16 cellular contexts compared by ENCODE assay signal in the genomic region with DNA sequence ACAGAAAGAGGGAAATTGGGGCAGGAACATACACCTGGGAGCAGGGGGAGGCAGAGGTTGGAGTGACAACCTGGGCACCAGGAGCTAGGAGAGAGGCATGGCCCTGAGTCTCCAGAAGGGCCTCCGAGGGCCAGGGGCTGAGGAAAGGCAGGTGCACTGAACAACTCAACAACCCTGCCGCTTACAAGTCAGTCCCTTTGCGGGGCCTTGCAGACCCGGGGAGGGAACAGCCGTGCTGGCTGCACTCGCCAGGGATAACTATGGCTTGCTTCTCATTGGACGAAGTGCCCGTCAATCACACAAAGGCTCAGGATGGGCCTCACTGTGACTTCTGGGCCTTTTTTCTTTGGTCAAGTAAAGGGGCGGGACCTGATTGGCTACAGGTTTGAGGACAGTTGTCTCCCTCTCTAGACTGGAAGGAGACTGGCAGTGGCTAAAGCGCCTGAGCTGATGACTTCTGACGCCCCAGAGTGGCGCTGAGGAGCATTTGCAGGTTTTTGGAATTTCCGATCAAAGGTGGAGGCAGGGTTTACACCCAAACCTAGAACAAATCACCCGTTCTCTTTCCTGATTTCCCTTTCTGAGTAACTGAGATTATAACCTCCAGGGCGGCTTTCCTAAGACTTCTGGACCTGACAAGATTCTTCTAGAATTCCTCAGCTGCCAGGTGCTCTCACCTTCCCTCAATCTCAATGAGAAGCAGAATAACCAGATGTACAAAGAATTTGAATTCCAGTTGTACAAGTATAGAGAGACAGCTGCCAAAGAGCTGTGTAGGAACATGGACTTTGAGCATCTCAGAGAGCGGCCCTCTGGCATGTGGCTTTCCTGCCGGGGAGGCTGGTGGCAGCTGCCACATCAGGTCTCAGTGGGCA. TPM values are rescaled to one million over a fixed set of nuclear protein-coding genes. Genes with fewer than 3 reads are reported as not detected.
DNase-seq lines count a peak whose midpoint lies in the region; ATAC-seq, FAIRE-seq and TF ChIP-seq lines count a peak whose summit lies in the region.
"Had no signal": no experiment of that assay in that cellular context is flagged by ENCODE, and none has a peak within 500 bp of the region (broad histone marks: within the 10 kb centered on the region; RNA-seq: fewer than 3 reads in every experiment).

No MANE protein-coding gene starts in this region.

- peak overlapping the region; percentile 47 for H2BK120ac ChIP-seq in H1 (replicated peaks; ENCODE audit: low read depth, low read length)

- H3K27ac ChIP-seq in HEK293 (ENCODE audit: extremely low read depth, low read depth, low read length) (no peak overlapping the region), OCI-LY1 (ENCODE audit: low read depth, low read length, poor library complexity, severe bottlenecking) (no peak overlapping the region), H1 (ENCODE audit: low read depth, low read length) (no peak overlapping the region)
- H3K27ac ChIP-seq: coronary artery had no signal

- H3K27me3 ChIP-seq in OCI-LY1 (ENCODE audit: insufficient read depth, low read length) (no peaks in the 10 kb centered on the region; the same call in 1 of the 2 replicates), H1 (replicated peaks in 1 of 4; ENCODE audit: control insufficient read depth in 3 of 4, extremely low read depth in 1 of 4, insufficient read depth in 3 of 4, low read length in 3 of 4) (no peaks in the 10 kb centered on the region)

- no peaks in the 10 kb centered on the region for H3K9me3 ChIP-seq in HEK293 (ENCODE audit: control insufficient read depth, insufficient read depth, low read depth, low read length)
- H3K9me3 ChIP-seq in OCI-LY1 (ENCODE audit: low read length) = no peaks in the 10 kb centered on the region
- peaks cover 11 to 17% of the 10 kb centered on the region in 2 experiments for H3K9me3 ChIP-seq in H1 (ENCODE audit: insufficient read depth in 2 of 2, low read depth in 1 of 2, low read length in 1 of 2)
- no peaks in the 10 kb centered on the region for H3K9me3 ChIP-seq in mucosa of descending colon

- no peak overlapping the region; the same call in 1 of the 2 replicates for H2BK12ac ChIP-seq in H1 (ENCODE audit: low read depth, low read length)

- H3K79me2 ChIP-seq in OCI-LY1 (ENCODE audit: insufficient read depth, low read length) = no peaks in the 10 kb centered on the region
- H3K79me2 ChIP-seq in H1 (ENCODE audit: control insufficient read depth in 1 of 2, insufficient read depth in 2 of 2, low read length in 2 of 2) = no peaks in the 10 kb centered on the region

- WGBS in H1 (ENCODE audit: extremely low coverage in 1 of 2, insufficient coverage in 1 of 2, insufficient read length in 1 of 2, insufficient replicate concordance in 2 of 2, low coverage in 1 of 2, low lambda C conversion rate in 2 of 2, missing lambda C conversion rate in 1 of 2), 2 experiments = 54% methylated on average over 17 of the region's 17 CpGs; no CpG with 5 or more reads in 1 of the 2 experiments

- FAIRE-seq in H1 (lab: Jason Lieb, UNC) = no peak

- no peak overlapping the region for H3K56ac ChIP-seq in H1 (replicated peaks; ENCODE audit: insufficient read length, low read depth, low read length)

- no peak overlapping the region for H2BK15ac ChIP-seq in H1 (ENCODE audit: low read length)

- no peak overlapping the region for H3K9ac ChIP-seq in OCI-LY1 (ENCODE audit: low read length)
- no peak overlapping the region for H3K9ac ChIP-seq in H1 (replicated peaks in 1 of 4; ENCODE audit: extremely low read depth in 1 of 4, low read depth in 3 of 4, low read length in 3 of 4)

- DNase-seq in H1 (ENCODE audit: low read depth in 1 of 2, low spot score in 2 of 2) (peak; percentile 51 to 80), mucosa of descending colon (no peak), T-helper 2 cell (no peak), RKO (ENCODE audit: low spot score) (no peak)
- DNase-seq: activated CD4-positive, alpha-beta T cell treated with anti-CD3 and anti-CD28 coated beads, Interleukin-2, amount 50 U/mL, for 48 hours; MM.1S; NCI-H510A treated with DMSO at 0.1 percent for 48 hours; stimulated activated CD4-positive, alpha-beta T cell treated with anti-CD3 and anti-CD28 coated beads, Interleukin-4, amount 100 ng/mL, for 24 hours had no signal

- ATAC-seq in mucosa of descending colon (peak; percentile 51), GM19395 (IDR thresholded peaks at IDR 0.05; ENCODE audit: unreplicated experiment) (no peak), GM18517 (IDR thresholded peaks at IDR 0.05; ENCODE audit: unreplicated experiment) (no peak)
- ATAC-seq: T-cell had no signal

- TF ChIP-seq CTCF in HEK293 (tag by site-specific recombination; IDR thresholded peaks at IDR 0.05) (no peak), OCI-LY1 (IDR thresholded peaks at IDR 0.05; ENCODE audit: low read length) (peak; percentile 27; the same call in 1 of the 2 replicates), H1 (IDR thresholded peaks at IDR 0.05; ENCODE audit: control extremely low read depth in 1 of 3, insufficient read depth in 1 of 3, low read depth in 1 of 3, low read length in 3 of 3) (peak; percentile 48 to 84 (median 57)), mucosa of descending colon (IDR thresholded peaks at IDR 0.05) (no peak)

- peak; percentile 55 to 68 for TF ChIP-seq RAD21 in H1 (IDR thresholded peaks at IDR 0.05 in 1 of 2, conservative IDR thresholded peaks at IDR 0.05 in 1 of 2; ENCODE audit: low read depth in 2 of 2, low read length in 2 of 2)

- no peak overlapping the region for H2AK5ac ChIP-seq in H1 (ENCODE audit: low read depth, low read length)

- H3K79me1 ChIP-seq in H1 (ENCODE audit: low read depth, low read length) = no peaks in the 10 kb centered on the region

- H3K18ac ChIP-seq in H1 (ENCODE audit: extremely low read depth, low read length) = peak overlapping the region; percentile 32; the same call in 1 of the 2 replicates

- H3K14ac ChIP-seq in H1 (ENCODE audit: insufficient read length) = no peak overlapping the region

- intact Hi-C loops in mucosa of descending colon (cut with DNase I, micrococcal nuclease) = no loop called here

- TF ChIP-seq EP300 in H1 (IDR thresholded peaks at IDR 0.05; ENCODE audit: borderline replicate concordance in 1 of 2, low read depth in 2 of 2, low read length in 2 of 2) = no peak

- no peak overlapping the region for H4K5ac ChIP-seq in H1 (ENCODE audit: insufficient read length, low read depth, low read length)

- H4K20me1 ChIP-seq in OCI-LY1 (ENCODE audit: insufficient read depth, low read length) = no peaks in the 10 kb centered on the region
- H4K20me1 ChIP-seq in H1 (replicated peaks in 1 of 2; ENCODE audit: control insufficient read depth in 1 of 2, insufficient read depth in 2 of 2, low read length in 2 of 2) = no peaks in the 10 kb centered on the region

- H3F3A ChIP-seq in OCI-LY1 (ENCODE audit: insufficient read depth, low read length) = no peaks in the 10 kb centered on the region

- no peak overlapping the region for H2BK20ac ChIP-seq in H1 (ENCODE audit: low read length)

- H3K4me1 ChIP-seq in HEK293 (ENCODE audit: control insufficient read depth, insufficient read depth, low read length) (0 out of 2 replicates have a peak, but pooled peaks cover 3% of the 10 kb centered on the region), OCI-LY1 (ENCODE audit: insufficient read depth, low read length, severe bottlenecking) (no peaks in the 10 kb centered on the region), H1 (replicated peaks in 1 of 4; ENCODE audit: control insufficient read depth in 3 of 4, insufficient read depth in 4 of 4, low read length in 3 of 4) (peaks cover 0 to 4% (median 1%) of the 10 kb centered on the region in 4 experiments; a peak in 3 of 7 replicates), mucosa of descending colon (ENCODE audit: low read depth) (no peaks in the 10 kb centered on the region)

- CTCF ChIA-PET in HEK293 (lab: Yijun Ruan, JAX) (interaction anchor here (0.5 to 4.9 kb wide), 8 partner anchors 11 to 117 kb away, joined by 3 to 48 read pairs (median 5); no protein-coding TSS in a partner anchor), H1 (lab: Charles Lee; ENCODE audit: partially characterized antibody) (interaction anchor here (0.6 to 5.1 kb wide), 24 partner anchors 10 to 159 kb away, joined by 3 to 35 read pairs (median 4); partner anchors contain the start of gene PRCD)

- POLR2A ChIA-PET in HEK293 (lab: Yijun Ruan, JAX) = interaction anchor here (0.6 to 1.5 kb wide), 3 partner anchors 47 to 125 kb away, joined by 3 to 6 read pairs (median 3); partner anchors contain the start of gene MFSD11
- POLR2A ChIA-PET in H1 (lab: Charles Lee; ENCODE audit: partially characterized antibody) = interaction anchor here (1.4 to 1.6 kb wide), 2 partner anchors 12 to 46 kb away, joined by 4 to 5 read pairs; no protein-coding TSS in a partner anchor

- TF ChIP-seq POLR2A in H1 (IDR thresholded peaks at IDR 0.05; ENCODE audit: control extremely low read depth in 1 of 2, low read depth in 2 of 2, low read length in 2 of 2) = no peak

- no peak overlapping the region for H3K23ac ChIP-seq in H1 (ENCODE audit: insufficient read length)

- no peaks in the 10 kb centered on the region for H3K9me2 ChIP-seq in OCI-LY1 (ENCODE audit: low read depth, low read length)

- H4K8ac ChIP-seq in H1 (ENCODE audit: extremely low read depth, insufficient read depth, low read length) = no peak overlapping the region

- H2AFZ ChIP-seq in OCI-LY1 (ENCODE audit: low read length) (no peak overlapping the region), H1 (ENCODE audit: low read length) (peak overlapping the region; percentile 55; the same call in 1 of the 2 replicates)

- H3K4ac ChIP-seq in H1 (replicated peaks; ENCODE audit: insufficient read length, low read depth, low read length) = no peak overlapping the region

- H4K91ac ChIP-seq in H1 (replicated peaks; ENCODE audit: insufficient read length, low read length) = no peak overlapping the region

- H2BK5ac ChIP-seq in H1 (ENCODE audit: low read depth, low read length) = peak overlapping the region; percentile 44; the same call in 1 of the 2 replicates

- H3K36me3 ChIP-seq in HEK293 (ENCODE audit: control insufficient read depth in 2 of 2, insufficient read depth in 1 of 2, low read length in 2 of 2) (no peaks in the 10 kb centered on the region), OCI-LY1 (ENCODE audit: insufficient read depth, low read length) (no peaks in the 10 kb centered on the region; the same call in 1 of the 2 replicates), H1 (ENCODE audit: control insufficient read depth in 2 of 4, insufficient read depth in 4 of 4, low read length in 3 of 4) (no peaks in the 10 kb centered on the region; a peak in 1 of 8 replicates), mucosa of descending colon (ENCODE audit: low read depth) (no peaks in the 10 kb centered on the region)

- no peak overlapping the region for H3K4me3 ChIP-seq in HEK293 (ENCODE audit: low read depth, low read length)
- no peak overlapping the region for H3K4me3 ChIP-seq in OCI-LY1 (ENCODE audit: low read depth, low read length, poor library complexity, severe bottlenecking)
- no peak overlapping the region for H3K4me3 ChIP-seq in H1 (ENCODE audit: extremely low read depth in 1 of 4, insufficient read depth in 2 of 4, low read depth in 3 of 4, low read length in 4 of 4)
- no peak overlapping the region for H3K4me3 ChIP-seq in mucosa of descending colon
- H3K4me3 ChIP-seq: coronary artery had no signal

- H3K4me2 ChIP-seq in OCI-LY1 (ENCODE audit: low read length) = no peak overlapping the region
- H3K4me2 ChIP-seq in H1 (ENCODE audit: insufficient read depth in 1 of 2, low read depth in 2 of 2, low read length in 2 of 2) = no peak overlapping the region

- no peaks in the 10 kb centered on the region for H3K23me2 ChIP-seq in H1 (ENCODE audit: low read depth, low read length)

RNA-seq across cellular contexts. Expression of gene ST6GALNAC2, which starts 27.6 kb away (rescaled TPM):
- total RNA-seq in H1 (2021; fragmentation: NEBNext Ultra II Directional; extraction: Animal tissue kit (Norgen Biotek cat#: 25700)) = not detected in 2 replicates
- 0.09 TPM in 1 of 2 replicates, not detected in the other for polyA plus RNA-seq in H1 (2011; rRNA removed)
- polyA plus RNA-seq in H1 (2011; cell fraction: cytosol; rRNA removed) = not detected
- not detected for polyA plus RNA-seq in H1 (2011; cell fraction: nucleus; rRNA removed)
- polyA plus RNA-seq in H1 (2012, experiment 1 of 2) = not detected in 4 replicates
- not detected for polyA plus RNA-seq in H1 (2012, experiment 2 of 2)
- polyA plus RNA-seq in H1 (2013, experiment 1 of 2) = not detected
- not detected for polyA plus RNA-seq in H1 (2013, experiment 2 of 2)
- not detected in 2 replicates for polyA minus RNA-seq in H1 (2011; rRNA and poly(A)+ RNA removed)
- polyA minus RNA-seq in H1 (2011; cell fraction: cytosol; rRNA and poly(A)+ RNA removed) = not detected
- polyA minus RNA-seq in H1 (2011; cell fraction: nucleus; rRNA and poly(A)+ RNA removed) = not detected
- total RNA-seq in mucosa of descending colon = 10 to 100 TPM in 1 of 3 donors, 1 to 10 TPM in 2; 3.7 to 11.1 (median 4.3) TPM
- total RNA-seq: activated naive CD4-positive, alpha-beta T cell treated with anti-CD3 and anti-CD28 coated beads, Interleukin-2, amount 50 U/mL, for 72 hours had no signal

RNA-seq across cellular contexts. Expression of gene ST6GALNAC1, which starts 30.3 kb away (rescaled TPM):
- not detected in 2 replicates for total RNA-seq in H1 (2021; fragmentation: NEBNext Ultra II Directional; extraction: Animal tissue kit (Norgen Biotek cat#: 25700))
- not detected in 2 replicates for polyA plus RNA-seq in H1 (2011; rRNA removed)
- not detected for polyA plus RNA-seq in H1 (2011; cell fraction: cytosol; rRNA removed)
- not detected for polyA plus RNA-seq in H1 (2011; cell fraction: nucleus; rRNA removed)
- polyA plus RNA-seq in H1 (2012, experiment 1 of 2) = not detected in 4 replicates
- not detected for polyA plus RNA-seq in H1 (2012, experiment 2 of 2)
- not detected for polyA plus RNA-seq in H1 (2013, experiment 1 of 2)
- not detected for polyA plus RNA-seq in H1 (2013, experiment 2 of 2)
- polyA minus RNA-seq in H1 (2011; rRNA and poly(A)+ RNA removed) = not detected in 2 replicates
- polyA minus RNA-seq in H1 (2011; cell fraction: cytosol; rRNA and poly(A)+ RNA removed) = not detected
- not detected for polyA minus RNA-seq in H1 (2011; cell fraction: nucleus; rRNA and poly(A)+ RNA removed)
- 100 to 1,000 TPM in 2 of 3 donors, 10 to 100 TPM in 1; 90.2 to 363 (median 336) TPM for total RNA-seq in mucosa of descending colon
- total RNA-seq: fibroblast of villous mesenchyme had no signal

Comparison
In these comparisons a context has a peak if more than half of its experiments do, and no peak if none do; other contexts are left out.
1. CTCF ChIP-seq: peak in OCI-LY1 (single experiment) and H1 (3 of 3); none in HEK293 (single experiment) and mucosa of descending colon (single experiment).
2. DNase-seq: peak in H1 (2 of 2); none in mucosa of descending colon (0 of 3), T-helper 2 cell (0 of 5) and RKO (single experiment).
3. RNA of gene ST6GALNAC1, which starts 30.3 kb away (total RNA-seq): 90.2 to 363 TPM in mucosa of descending colon; not detected in H1; every median in the first group is over 10 times any median in the second.
4. Of the 6 proteins assayed by ChIP-seq in both HEK293 and H1: peak only in HEK293: none; only in H1: CTCF; in both: SP2; in neither: 4.